In the genomic region with DNA sequence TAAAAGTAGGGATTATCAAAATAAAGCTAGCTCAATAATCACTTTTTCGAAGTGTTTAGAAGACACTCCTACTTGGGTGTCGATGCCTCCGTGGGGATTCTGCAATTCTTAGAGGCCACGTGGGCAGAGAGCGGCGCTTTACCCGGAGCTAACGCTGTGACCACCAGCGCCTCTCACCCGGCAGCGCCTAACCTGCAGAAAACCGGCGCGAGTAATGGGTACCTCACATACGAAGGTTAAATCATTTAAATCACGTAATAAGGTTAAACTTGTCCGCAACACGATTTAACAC, we compare ENCODE assay signal across 8 cellular contexts. TPM values are rescaled to one million over a fixed set of nuclear protein-coding genes. Genes with fewer than 3 reads are reported as not detected.
DNase-seq lines count a peak whose midpoint lies in the region; ATAC-seq and TF ChIP-seq lines count a peak whose summit lies in the region.

No MANE protein-coding gene starts in this region.

- H3K36me3 ChIP-seq in BE2C: peaks cover 53% of the 10 kb centered on the region

- no peaks in the 10 kb centered on the region for H3K27me3 ChIP-seq in BE2C

- H3K27me3 Mint-ChIP-seq in naive B cell: no peaks in the 10 kb centered on the region
- H3K27me3 Mint-ChIP-seq in stimulated activated naive CD8-positive, alpha-beta T cell treated with anti-CD3 and anti-CD28 coated beads, Interleukin-15, amount 100 ng/mL, for 72 hours: no peaks in the 10 kb centered on the region

- peak overlapping the region; percentile 99 to 100 (median 100) for H3K27ac Mint-ChIP-seq in naive B cell
- H3K27ac Mint-ChIP-seq in stimulated activated naive CD8-positive, alpha-beta T cell treated with anti-CD3 and anti-CD28 coated beads, Interleukin-15, amount 100 ng/mL, for 72 hours: peak overlapping the region; percentile 100

- H3K4me3 Mint-ChIP-seq in naive B cell: peak overlapping the region; percentile 97 to 100 (median 100)
- H3K4me3 Mint-ChIP-seq in stimulated activated naive CD8-positive, alpha-beta T cell treated with anti-CD3 and anti-CD28 coated beads, Interleukin-15, amount 100 ng/mL, for 72 hours: peak overlapping the region; percentile 92 to 95

- peak overlapping the region; percentile 92 for H3K4me3 ChIP-seq in BE2C (ENCODE audit: low read depth, low read length)

- H3K4me1 Mint-ChIP-seq in naive B cell: peaks cover 52 to 71% (median 57%) of the 10 kb centered on the region in 3 donors
- peaks cover 61% of the 10 kb centered on the region for H3K4me1 Mint-ChIP-seq in stimulated activated naive CD8-positive, alpha-beta T cell treated with anti-CD3 and anti-CD28 coated beads, Interleukin-15, amount 100 ng/mL, for 72 hours

- peaks cover 14 to 26% of the 10 kb centered on the region in 2 donors for H3K36me3 Mint-ChIP-seq in naive B cell

- no peak for TF ChIP-seq CTCF in BE2C (IDR thresholded peaks at IDR 0.05; ENCODE audit: low read depth, low read length)

- H3K4me1 ChIP-seq in BE2C: no peaks in the 10 kb centered on the region

- DNase-seq in BE2C (peak; percentile 72), NOMO-1 (lab: John Stamatoyannopoulos, UW; ENCODE audit: unreplicated experiment in 2 of 2) (peak; percentile 33 to 70), activated T-cell treated with anti-CD3 and anti-CD28 coated beads for 24 hours (ENCODE audit: low read depth) (peak; percentile 51), erythroblast (lab: John Stamatoyannopoulos, UW) (peak; percentile 72 to 83), naive B cell (peak; percentile 53)
- peak; percentile 70 to 78 for DNase-seq in stimulated activated naive CD8-positive, alpha-beta T cell treated with anti-CD3 and anti-CD28 coated beads, Interleukin-15, amount 100 ng/mL, for 72 hours

- no peak for TF ChIP-seq POLR2A in erythroblast (IDR thresholded peaks at IDR 0.05; ENCODE audit: low read length)

- no peaks in the 10 kb centered on the region for H3K9me3 ChIP-seq in BE2C

- peak; percentile 32 for ATAC-seq in GM19043 (IDR thresholded peaks at IDR 0.05; ENCODE audit: low read depth, unreplicated experiment)
- ATAC-seq in HG03457 (IDR thresholded peaks at IDR 0.05; ENCODE audit: unreplicated experiment): peak; percentile 16
- ATAC-seq in naive B cell (ENCODE audit: low read depth in 2 of 2): peak; percentile 53 to 58
- peak; percentile 71 for ATAC-seq in stimulated activated naive CD8-positive, alpha-beta T cell treated with anti-CD3 and anti-CD28 coated beads, Interleukin-15, amount 100 ng/mL, for 72 hours

- no peaks in the 10 kb centered on the region for H3K9me3 Mint-ChIP-seq in naive B cell
- no peaks in the 10 kb centered on the region for H3K9me3 Mint-ChIP-seq in stimulated activated naive CD8-positive, alpha-beta T cell treated with anti-CD3 and anti-CD28 coated beads, Interleukin-15, amount 100 ng/mL, for 72 hours

RNA-seq across cellular contexts. Expression of gene TAF1D, which starts 0.5 kb away (rescaled TPM):
- polyA plus RNA-seq in BE2C (2012; ENCODE audit: insufficient read depth, insufficient read length, low read depth): 83.7 TPM
- polyA plus RNA-seq in naive B cell (ENCODE audit: low read depth in 6 of 6): 10 to 100 TPM; 24.9 to 51.2 (median 36.0) TPM

RNA-seq across cellular contexts. Expression of gene C11orf54, which starts 0.7 kb away (rescaled TPM):
- 27.2 TPM for polyA plus RNA-seq in BE2C (2012; ENCODE audit: insufficient read depth, insufficient read length, low read depth)
- 10 to 100 TPM; 15.0 to 29.1 (median 19.8) TPM for polyA plus RNA-seq in naive B cell (ENCODE audit: low read depth in 6 of 6)

RNA-seq across cellular contexts. Expression of gene MED17, which starts 43.3 kb away (rescaled TPM):
- 27.8 TPM for polyA plus RNA-seq in BE2C (2012; ENCODE audit: insufficient read depth, insufficient read length, low read depth)
- 10 to 100 TPM; 15.0 to 36.0 (median 19.2) TPM for polyA plus RNA-seq in naive B cell (ENCODE audit: low read depth in 6 of 6)

Comparison
In these comparisons a context has a peak if more than half of its experiments do, and no peak if none do; other contexts are left out.
1. Peak in every context shown above with its lines: DNase-seq, ATAC-seq and H3K4me3 ChIP-seq.
2. ATAC-seq: peak in every context shown above with its lines; median percentile 71 in stimulated activated naive CD8-positive, alpha-beta T cell treated with anti-CD3 and anti-CD28 coated beads, Interleukin-15, amount 100 ng/mL, for 72 hours; 56 in naive B cell; 32 in GM19043; 16 in HG03457.